ENCODE assay signal across 13 cellular contexts in the genomic region with DNA sequence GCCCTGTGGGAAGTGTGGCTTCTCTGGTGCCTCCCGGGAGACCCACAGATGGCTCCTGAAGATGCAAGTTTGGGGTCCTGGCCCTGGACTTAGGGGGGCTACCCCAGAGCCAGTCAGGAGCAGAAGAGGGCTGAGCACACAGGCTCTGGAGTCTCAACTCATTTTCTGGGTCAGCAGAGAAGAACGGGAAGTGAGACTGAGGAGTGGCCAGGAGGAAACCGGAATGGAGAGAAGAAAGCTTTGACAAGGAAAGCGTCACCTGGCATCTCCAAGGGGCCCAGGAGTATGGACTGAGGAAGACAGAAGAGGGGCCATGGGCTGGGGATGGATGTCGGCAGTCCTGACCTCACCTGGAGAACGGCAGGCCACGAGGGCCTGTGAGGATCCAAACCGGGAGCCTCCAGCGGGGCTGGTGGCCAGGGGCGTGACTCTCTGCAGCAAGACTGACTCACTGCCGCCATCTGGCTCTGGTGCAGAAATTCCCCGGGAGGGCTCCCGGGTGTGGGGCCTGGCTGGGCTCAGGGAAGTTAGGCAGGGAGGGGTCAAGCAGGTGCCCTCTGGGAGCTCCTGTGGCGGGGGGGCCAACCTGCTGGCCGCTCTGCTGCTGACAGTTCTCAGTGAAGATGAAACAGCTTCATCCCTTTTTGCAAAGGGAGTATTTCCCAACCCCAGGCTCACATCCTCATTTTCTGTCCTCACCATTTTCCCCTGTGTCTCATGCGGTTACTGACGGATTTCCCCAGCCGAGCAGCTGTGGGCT. TPM values are rescaled to one million over a fixed set of nuclear protein-coding genes. Genes with fewer than 3 reads are reported as not detected.
DNase-seq lines count a peak whose midpoint lies in the region; ATAC-seq and TF ChIP-seq lines count a peak whose summit lies in the region.
"Had no signal": no experiment of that assay in that cellular context is flagged by ENCODE, and none has a peak within 500 bp of the region (broad histone marks: within the 10 kb centered on the region; RNA-seq: fewer than 3 reads in every experiment).

No MANE protein-coding gene starts in this region.

- H3K36me3 ChIP-seq in OCI-LY1 (ENCODE audit: insufficient read depth, low read length) (peaks cover 49% of the 10 kb centered on the region), esophagus muscularis mucosa (peaks cover 40 to 88% (median 78%) of the 10 kb centered on the region in 4 donors), trophoblast cell (ENCODE audit: control insufficient read depth in 1 of 2, insufficient read depth in 2 of 2, low read length in 2 of 2) (peaks cover 63 to 64% of the 10 kb centered on the region in 2 experiments)

- H3K4me3 Mint-ChIP-seq in Calu3 (ENCODE audit: low read depth, unreplicated experiment): no peak overlapping the region

- 66% methylated on average over 13 of the region's 18 CpGs for WGBS in esophagus muscularis mucosa
- WGBS in trophoblast cell (ENCODE audit: extremely low coverage, insufficient coverage, insufficient read length): no CpG with 5 or more reads among the region's 18 CpGs

- CTCF ChIA-PET in Calu3 (lab: Charles Lee): interaction anchor here (0.6 kb wide), 1 partner anchor 490 kb away, joined by 5 read pairs; no protein-coding TSS in a partner anchor

- peak; percentile 48 for TF ChIP-seq CTCF in Calu3 (IDR thresholded peaks at IDR 0.05; ENCODE audit: unreplicated experiment)
- peak; percentile 28 for TF ChIP-seq CTCF in OCI-LY1 (IDR thresholded peaks at IDR 0.05; ENCODE audit: low read length)
- no peak for TF ChIP-seq CTCF in esophagus muscularis mucosa (IDR thresholded peaks at IDR 0.05)

- H3K27me3 ChIP-seq in OCI-LY1 (ENCODE audit: insufficient read depth, low read length) (no peaks in the 10 kb centered on the region), esophagus muscularis mucosa (no peaks in the 10 kb centered on the region), trophoblast cell (ENCODE audit: insufficient read depth, low read length) (no peaks in the 10 kb centered on the region)
- H3K27me3 ChIP-seq: vagina had no signal

- H2AFZ ChIP-seq in OCI-LY1 (ENCODE audit: low read length) (no peak overlapping the region), trophoblast cell (ENCODE audit: insufficient read depth, low read length, poor library complexity) (no peak overlapping the region)

- intact Hi-C loops in Calu3 (cut with micrococcal nuclease; ENCODE audit: unreplicated experiment) (no loop called here), esophagus muscularis mucosa (cut with DNase I) (no loop called here)

- H4K20me1 ChIP-seq in OCI-LY1 (ENCODE audit: insufficient read depth, low read length): no peaks in the 10 kb centered on the region

- no peaks in the 10 kb centered on the region for H3F3A ChIP-seq in OCI-LY1 (ENCODE audit: insufficient read depth, low read length)

- TF ChIP-seq EP300 in esophagus muscularis mucosa (IDR thresholded peaks at IDR 0.05): no peak

- H3K27ac ChIP-seq in OCI-LY1 (ENCODE audit: low read depth, low read length, poor library complexity, severe bottlenecking) (no peak overlapping the region), esophagus muscularis mucosa (replicated peaks in 1 of 4) (peak overlapping the region in 3 of 4 donors; percentile 0 to 55 (median 32)), trophoblast cell (ENCODE audit: low read depth, low read length) (no peak overlapping the region)
- H3K27ac ChIP-seq: vagina had no signal

- no peaks in the 10 kb centered on the region for H3K79me1 ChIP-seq in trophoblast cell (ENCODE audit: low read length)

- no peak overlapping the region for H4K91ac ChIP-seq in trophoblast cell (ENCODE audit: low read depth, low read length)

- H3K4me2 ChIP-seq in OCI-LY1 (ENCODE audit: low read length) (no peak overlapping the region), trophoblast cell (ENCODE audit: low read length) (no peak overlapping the region)

- no peak for ATAC-seq in GM18909 (IDR thresholded peaks at IDR 0.05; ENCODE audit: poor library complexity, unreplicated experiment)

- no peak overlapping the region for H3K23ac ChIP-seq in trophoblast cell (ENCODE audit: low read length)

- TF ChIP-seq POLR2A in esophagus muscularis mucosa (IDR thresholded peaks at IDR 0.05; ENCODE audit: low read depth): no peak

- no peak overlapping the region for H3K18ac ChIP-seq in trophoblast cell (ENCODE audit: low read length)

- no peak overlapping the region for H2BK120ac ChIP-seq in trophoblast cell (ENCODE audit: insufficient read depth, low read length, poor library complexity)

- H3K4ac ChIP-seq in trophoblast cell (ENCODE audit: low read depth, low read length): no peak overlapping the region

- DNase-seq in Calu3 (peak; percentile 55), esophagus muscularis mucosa (ENCODE audit: extremely low spot score) (no peak), trophoblast cell (peak; percentile 70 to 78), SW480 (ENCODE audit: low spot score) (no peak), T1000 (lab: John Stamatoyannopoulos, UW) (no peak)
- no peak for DNase-seq in activated CD8-positive, alpha-beta memory T cell treated with anti-CD3 and anti-CD28 coated beads, Interleukin-2, amount 50 U/mL, for 4 hours
- DNase-seq: activated CD4-positive, alpha-beta T cell treated with anti-CD3 and anti-CD28 coated beads, Interleukin-2, amount 50 U/mL, for 1 hour; EL; NCI-H510A treated with DMSO at 0.1 percent for 48 hours; stimulated activated CD4-positive, alpha-beta T cell treated with anti-CD3 and anti-CD28 coated beads, Interleukin-15, amount 100 ng/mL, for 24 hours had no signal

- H3K4me1 ChIP-seq in OCI-LY1 (ENCODE audit: insufficient read depth, low read length, severe bottlenecking) (no peaks in the 10 kb centered on the region), esophagus muscularis mucosa (peaks cover 0 to 9% (median 0%) of the 10 kb centered on the region in 4 donors), trophoblast cell (ENCODE audit: control insufficient read depth in 1 of 2, insufficient read depth in 2 of 2, low read length in 2 of 2) (peaks cover 0 to 2% of the 10 kb centered on the region in 2 experiments)

- H4K8ac ChIP-seq in trophoblast cell (ENCODE audit: low read depth, low read length): no peak overlapping the region

- H3K9me3 Mint-ChIP-seq in Calu3 (ENCODE audit: low read depth, unreplicated experiment): no peaks in the 10 kb centered on the region

- H3K79me2 ChIP-seq in OCI-LY1 (ENCODE audit: insufficient read depth, low read length) (no peaks in the 10 kb centered on the region), trophoblast cell (ENCODE audit: control insufficient read depth, insufficient read depth, low read length, poor library complexity) (no peaks in the 10 kb centered on the region)

- peaks cover 2% of the 10 kb centered on the region; the same call in 1 of the 2 replicates for H3K9me3 ChIP-seq in OCI-LY1 (ENCODE audit: low read length)
- no peaks in the 10 kb centered on the region for H3K9me3 ChIP-seq in esophagus muscularis mucosa
- peaks cover 7% of the 10 kb centered on the region for H3K9me3 ChIP-seq in trophoblast cell (ENCODE audit: insufficient read depth, low read depth, low read length)
- H3K9me3 ChIP-seq: vagina had no signal

- H3K36me3 Mint-ChIP-seq in Calu3 (ENCODE audit: insufficient read depth, unreplicated experiment): peaks cover 81% of the 10 kb centered on the region

- no peaks in the 10 kb centered on the region for H3K4me1 Mint-ChIP-seq in Calu3 (ENCODE audit: low read depth, unreplicated experiment)

- no peak overlapping the region for H3K27ac Mint-ChIP-seq in Calu3 (ENCODE audit: unreplicated experiment)

- H2BK5ac ChIP-seq in trophoblast cell (ENCODE audit: low read depth, low read length, poor library complexity): no peak overlapping the region

- H3K9ac ChIP-seq in OCI-LY1 (ENCODE audit: low read length) (no peak overlapping the region), trophoblast cell (ENCODE audit: low read length) (no peak overlapping the region)

- H4K12ac ChIP-seq in trophoblast cell (ENCODE audit: low read depth, low read length): no peak overlapping the region

- no peak overlapping the region for H3K4me3 ChIP-seq in OCI-LY1 (ENCODE audit: low read depth, low read length, poor library complexity, severe bottlenecking)
- no peak overlapping the region for H3K4me3 ChIP-seq in esophagus muscularis mucosa
- H3K4me3 ChIP-seq in trophoblast cell (ENCODE audit: low read depth, low read length): no peak overlapping the region
- H3K4me3 ChIP-seq: vagina had no signal

- no peak overlapping the region for H2AK5ac ChIP-seq in trophoblast cell (ENCODE audit: low read length)

- H3K9me2 ChIP-seq in OCI-LY1 (ENCODE audit: low read depth, low read length): no peaks in the 10 kb centered on the region

- no peaks in the 10 kb centered on the region for H3K27me3 Mint-ChIP-seq in Calu3 (ENCODE audit: unreplicated experiment)

- no peak overlapping the region for H2BK12ac ChIP-seq in trophoblast cell (ENCODE audit: low read length)

- no TSS peak for BruUV-seq in Calu3 (replicated peaks; lab: Mats Ljungman, UMichigan)

- H3K14ac ChIP-seq in trophoblast cell (ENCODE audit: low read length): no peak overlapping the region

RNA-seq across cellular contexts. Expression of a gene that starts 23.6 kb away (rescaled TPM):
- total RNA-seq in Calu3 (2022) (36.8 and 38.1 TPM in 2 replicates), esophagus muscularis mucosa (10 to 100 TPM in 3 of 4 donors, 1 to 10 TPM in 1; 9.8 to 14.6 (median 12.0) TPM)
- polyA plus RNA-seq in trophoblast cell (2013): 13.8 and 15.5 TPM in 2 replicates

RNA-seq across cellular contexts. Expression of a gene that starts 49.8 kb away (rescaled TPM):
- total RNA-seq in Calu3 (2022): 574 and 592 TPM in 2 replicates
- total RNA-seq in esophagus muscularis mucosa: 100 to 1,000 TPM; 114 to 230 (median 136) TPM
- 370 and 371 TPM in 2 replicates for polyA plus RNA-seq in trophoblast cell (2013)

RNA-seq across cellular contexts. Expression of a gene that starts 59.8 kb away (rescaled TPM):
- 292 and 301 TPM in 2 replicates for total RNA-seq in Calu3 (2022)
- 10 to 100 TPM; 53.7 to 68.2 (median 55.3) TPM for total RNA-seq in esophagus muscularis mucosa
- 248 and 259 TPM in 2 replicates for polyA plus RNA-seq in trophoblast cell (2013)

Comparison
In these comparisons a context has a peak if more than half of its experiments do, and no peak if none do; other contexts are left out.
1. DNase-seq: peak in Calu3 (single experiment) and trophoblast cell (2 of 2); none in esophagus muscularis mucosa (single experiment), SW480 (single experiment), T1000 (single experiment) and activated CD8-positive, alpha-beta memory T cell treated with anti-CD3 and anti-CD28 coated beads, Interleukin-2, amount 50 U/mL, for 4 hours (single experiment).
2. CTCF ChIP-seq: peak in Calu3 (single experiment) and OCI-LY1 (single experiment); none in esophagus muscularis mucosa (0 of 3).
3. H3K27ac ChIP-seq: peak in esophagus muscularis mucosa (3 of 4); none in OCI-LY1 (single experiment) and trophoblast cell (single experiment).